Comparison of ENCODE assay signal across 1 cellular context in the genomic region with DNA sequence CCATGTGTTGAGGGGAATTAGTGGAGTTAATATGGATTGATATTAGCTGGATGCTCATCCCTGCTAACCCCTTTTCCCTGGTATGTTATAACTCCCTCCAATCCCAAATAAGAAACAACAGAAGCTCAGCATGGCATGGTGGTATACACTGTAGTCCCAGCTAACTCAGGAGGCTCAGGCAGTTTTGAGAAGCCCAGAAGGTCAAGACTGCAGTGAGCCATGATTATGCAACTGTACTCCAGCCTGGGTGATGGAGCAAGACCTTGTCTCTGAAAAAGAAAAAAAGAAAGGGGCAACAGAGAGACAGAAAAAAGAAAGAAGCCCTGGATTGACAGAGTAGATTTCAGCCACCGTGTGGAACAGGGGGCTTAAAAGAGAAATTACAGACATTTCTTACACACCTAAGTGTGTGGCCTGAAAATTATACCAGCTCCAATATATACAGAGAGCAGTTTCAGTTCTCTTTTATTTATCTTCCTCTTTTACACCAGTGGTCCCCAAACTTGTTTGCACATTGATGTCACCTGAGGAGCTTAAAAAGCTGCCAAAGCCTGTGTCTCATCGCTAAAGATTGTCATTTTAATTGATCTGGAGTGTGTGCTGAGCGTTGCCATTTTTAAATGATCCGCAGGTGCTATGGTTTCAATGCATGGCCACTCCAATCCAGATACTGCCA.
TF ChIP-seq lines count a peak whose summit lies in the region.

No MANE protein-coding gene starts in this region.

TF ChIP-seq in GM23338, 12 proteins besides CTCF, POLR2A, EP300 and RAD21 (continued from another document):
- TF ChIP-seq EZH2phosphoT487 (IDR thresholded peaks at IDR 0.05; ENCODE audit: unreplicated experiment): no peak
- no peak for TF ChIP-seq ZNF331 (CRISPR knock-in tag; IDR thresholded peaks at IDR 0.05; ENCODE audit: low read depth)
- TF ChIP-seq, protein P1, sequence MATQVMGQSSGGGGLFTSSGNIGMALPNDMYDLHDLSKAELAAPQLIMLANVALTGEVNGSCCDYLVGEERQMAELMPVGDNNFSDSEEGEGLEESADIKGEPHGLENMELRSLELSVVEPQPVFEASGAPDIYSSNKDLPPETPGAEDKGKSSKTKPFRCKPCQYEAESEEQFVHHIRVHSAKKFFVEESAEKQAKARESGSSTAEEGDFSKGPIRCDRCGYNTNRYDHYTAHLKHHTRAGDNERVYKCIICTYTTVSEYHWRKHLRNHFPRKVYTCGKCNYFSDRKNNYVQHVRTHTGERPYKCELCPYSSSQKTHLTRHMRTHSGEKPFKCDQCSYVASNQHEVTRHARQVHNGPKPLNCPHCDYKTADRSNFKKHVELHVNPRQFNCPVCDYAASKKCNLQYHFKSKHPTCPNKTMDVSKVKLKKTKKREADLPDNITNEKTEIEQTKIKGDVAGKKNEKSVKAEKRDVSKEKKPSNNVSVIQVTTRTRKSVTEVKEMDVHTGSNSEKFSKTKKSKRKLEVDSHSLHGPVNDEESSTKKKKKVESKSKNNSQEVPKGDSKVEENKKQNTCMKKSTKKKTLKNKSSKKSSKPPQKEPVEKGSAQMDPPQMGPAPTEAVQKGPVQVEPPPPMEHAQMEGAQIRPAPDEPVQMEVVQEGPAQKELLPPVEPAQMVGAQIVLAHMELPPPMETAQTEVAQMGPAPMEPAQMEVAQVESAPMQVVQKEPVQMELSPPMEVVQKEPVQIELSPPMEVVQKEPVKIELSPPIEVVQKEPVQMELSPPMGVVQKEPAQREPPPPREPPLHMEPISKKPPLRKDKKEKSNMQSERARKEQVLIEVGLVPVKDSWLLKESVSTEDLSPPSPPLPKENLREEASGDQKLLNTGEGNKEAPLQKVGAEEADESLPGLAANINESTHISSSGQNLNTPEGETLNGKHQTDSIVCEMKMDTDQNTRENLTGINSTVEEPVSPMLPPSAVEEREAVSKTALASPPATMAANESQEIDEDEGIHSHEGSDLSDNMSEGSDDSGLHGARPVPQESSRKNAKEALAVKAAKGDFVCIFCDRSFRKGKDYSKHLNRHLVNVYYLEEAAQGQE (IDR thresholded peaks at IDR 0.05; ENCODE audit: unreplicated experiment): no peak
- no peak for TF ChIP-seq CREB1 (CRISPR knock-in tag; IDR thresholded peaks at IDR 0.05; ENCODE audit: low read depth)
- no peak for TF ChIP-seq NANOG (IDR thresholded peaks at IDR 0.05; ENCODE audit: borderline replicate concordance)
- TF ChIP-seq STAT1 (IDR thresholded peaks at IDR 0.05; ENCODE audit: unreplicated experiment): no peak
